In genomic region chr18:1505856-1506255, GRCh38 we compare ENCODE assay signal across 19 cellular contexts.
"Had no signal": no experiment of that assay in that cellular context is flagged by ENCODE, and none has a peak within 500 bp of the region (broad histone marks: within the 10 kb centered on the region; RNA-seq: fewer than 3 reads in every experiment).

No MANE protein-coding gene starts in this region.

- FAIRE-seq: frontal cortex had no signal

- DNase-seq: activated CD4-positive, alpha-beta T cell treated with anti-CD3 and anti-CD28 coated beads, Interleukin-2, amount 50 U/mL, for 4 hours; activated gamma-delta T cell treated with Interleukin-2 at 50 U/mL for 16 hours; activated T-cell treated with anti-CD3 and anti-CD28 coated beads for 4 hours; erythroblast; head of caudate nucleus; kidney glomerular epithelial cell; naive thymus-derived CD4-positive, alpha-beta T cell; ovary; psoas muscle; right cardiac atrium; T-helper 2 cell; WERI-Rb-1 had no signal

- H3K36me3 ChIP-seq: ovary, tibial nerve, vagina, WERI-Rb-1 had no signal

- H3K4me1 Mint-ChIP-seq: memory B cell; naive thymus-derived CD4-positive, alpha-beta T cell had no signal

- H3K27me3 ChIP-seq: ovary, tibial nerve, vagina had no signal

- H3K27ac Mint-ChIP-seq: activated naive CD8-positive, alpha-beta T cell; activated T-helper 1 cell treated with anti-CD3 and anti-CD28 coated beads, Interleukin-12 subunit alpha, Interleukin-12 subunit beta, Interleukin-2, Interleukin-4 antibody, amounts not matched to agents 30 ng/mL and 10 ng/mL and 1 ng/mL, durations not matched to agents 14 hours and 24 hours and 36 hours; memory B cell; naive thymus-derived CD4-positive, alpha-beta T cell; stimulated activated naive CD8-positive, alpha-beta T cell treated with anti-CD3 and anti-CD28 coated beads, Interleukin-15, Interleukin-2, amounts not matched to agents 100 ng/mL and 50 ng/mL, for 24 hours had no signal

- H3K4me3 Mint-ChIP-seq: activated naive CD8-positive, alpha-beta T cell; activated T-helper 1 cell treated with anti-CD3 and anti-CD28 coated beads, Interleukin-12 subunit alpha, Interleukin-12 subunit beta, Interleukin-2, Interleukin-4 antibody, amounts not matched to agents 30 ng/mL and 10 ng/mL and 1 ng/mL, durations not matched to agents 14 hours and 24 hours and 36 hours; memory B cell; naive thymus-derived CD4-positive, alpha-beta T cell; stimulated activated naive CD8-positive, alpha-beta T cell treated with anti-CD3 and anti-CD28 coated beads, Interleukin-15, Interleukin-2, amounts not matched to agents 100 ng/mL and 50 ng/mL, for 24 hours had no signal

- H3K27ac ChIP-seq: ovary, psoas muscle, tibial nerve, vagina, WERI-Rb-1 had no signal

- H3K4me3 ChIP-seq: ovary, psoas muscle, tibial nerve, vagina had no signal

- H3K4me1 ChIP-seq: psoas muscle, tibial nerve, vagina had no signal

- H3K27me3 Mint-ChIP-seq: activated naive CD8-positive, alpha-beta T cell; memory B cell; naive thymus-derived CD4-positive, alpha-beta T cell; stimulated activated naive CD8-positive, alpha-beta T cell treated with anti-CD3 and anti-CD28 coated beads, Interleukin-15, Interleukin-2, amounts not matched to agents 100 ng/mL and 50 ng/mL, for 24 hours had no signal

- H3K36me3 Mint-ChIP-seq: activated naive CD8-positive, alpha-beta T cell; memory B cell; naive thymus-derived CD4-positive, alpha-beta T cell had no signal

- ATAC-seq: naive thymus-derived CD4-positive, alpha-beta T cell; psoas muscle; right cardiac atrium had no signal

- H3K9me3 ChIP-seq: ovary, psoas muscle, tibial nerve, vagina had no signal
